In the genomic region with DNA sequence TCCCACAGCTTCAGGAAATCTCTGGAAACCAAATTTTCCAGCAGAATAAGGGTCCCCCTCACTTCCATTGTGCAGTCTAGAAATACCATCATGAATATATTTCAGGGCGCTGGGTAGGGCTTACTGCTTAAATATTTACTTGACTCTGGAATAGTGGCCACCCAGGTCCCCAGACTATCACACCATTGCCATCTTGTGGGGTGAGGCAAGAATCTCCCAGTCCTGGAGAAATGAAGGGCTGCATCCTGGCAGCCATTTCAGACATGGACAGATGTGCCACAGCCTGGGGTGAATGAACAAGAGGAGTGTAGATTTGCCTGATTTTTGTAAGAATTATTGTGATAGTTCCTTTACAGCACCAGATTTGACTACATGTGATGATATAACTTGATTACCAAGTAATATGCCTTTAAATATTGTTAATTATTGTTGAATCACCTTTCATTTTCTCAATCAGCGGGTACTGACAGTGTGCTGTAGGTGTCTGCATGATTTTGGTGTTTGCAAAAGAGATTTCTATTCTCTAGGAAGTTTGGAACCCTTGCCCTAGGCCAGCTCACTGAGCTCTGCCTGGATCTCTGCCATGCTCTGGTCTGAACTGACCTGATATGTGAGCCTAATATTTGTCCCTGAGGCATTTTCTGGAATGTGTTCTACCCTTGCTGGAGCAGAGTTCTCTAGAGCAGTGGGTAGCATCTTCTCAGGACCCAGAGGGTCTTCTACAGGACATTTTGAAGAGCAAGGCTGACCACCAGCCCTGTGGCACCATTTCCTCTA, we compare ENCODE assay signal across 8 cellular contexts.
DNase-seq lines count a peak whose midpoint lies in the region; ATAC-seq, FAIRE-seq and TF ChIP-seq lines count a peak whose summit lies in the region.

No MANE protein-coding gene starts in this region.

- no peak for ATAC-seq in HG02588 (IDR thresholded peaks at IDR 0.05; ENCODE audit: unreplicated experiment)

- H3K4me3 ChIP-seq in cardiac fibroblast (replicated peaks in 1 of 2; ENCODE audit: low read depth in 2 of 2, low read length in 2 of 2) = no peak overlapping the region

- peak overlapping the region; percentile 37 for H3K27ac Mint-ChIP-seq in nephron progenitor cell

- TF ChIP-seq CTCF in GM12873 (IDR thresholded peaks at IDR 0.05; ENCODE audit: insufficient read depth, low read depth, low read length, missing control alignments) (peak; percentile 6), cardiac fibroblast (IDR thresholded peaks at IDR 0.05; ENCODE audit: low read depth, low read length) (peak; percentile 6), nephron progenitor cell (IDR thresholded peaks at IDR 0.05) (no peak)

- no peak for FAIRE-seq in GM12892 (lab: Jason Lieb, UNC)

- no peaks in the 10 kb centered on the region for H3K9me3 Mint-ChIP-seq in nephron progenitor cell

- H3K27me3 Mint-ChIP-seq in nephron progenitor cell (ENCODE audit: low read depth, poor library complexity) = no peaks in the 10 kb centered on the region

- no peak for TF ChIP-seq POLR2A in GM12892 (IDR thresholded peaks at IDR 0.05; ENCODE audit: low read depth, low read length)

- peak; percentile 27 for DNase-seq in LHCN-M2 (ENCODE audit: low read depth)
- peak; percentile 33 to 40 for DNase-seq in cardiac fibroblast (ENCODE audit: low read depth in 2 of 2)
- no peak for DNase-seq in nephron progenitor cell
- DNase-seq in GM12892 (ENCODE audit: insufficient read length) = no peak
- DNase-seq in iPS-NIHi7 (ENCODE audit: extremely low spot score) = no peak
- no peak for DNase-seq in NCI-H2227 treated with DMSO at 0.1 percent for 48 hours (lab: John Stamatoyannopoulos, UW)

- H3K4me3 Mint-ChIP-seq in nephron progenitor cell = no peak overlapping the region

- H3K36me3 Mint-ChIP-seq in nephron progenitor cell (ENCODE audit: low read depth) = no peaks in the 10 kb centered on the region

- H3K4me1 Mint-ChIP-seq in nephron progenitor cell = peaks cover 61% of the 10 kb centered on the region

Comparison
In these comparisons a context has a peak if more than half of its experiments do, and no peak if none do; other contexts are left out.
1. DNase-seq: peak in LHCN-M2 (single experiment) and cardiac fibroblast (2 of 2); none in nephron progenitor cell (single experiment), GM12892 (single experiment), iPS-NIHi7 (single experiment) and NCI-H2227 treated with DMSO at 0.1 percent for 48 hours (single experiment).